10 cellular contexts compared by ENCODE assay signal in genomic region chr21:37458669-37459276, GRCh38.
DNase-seq lines count a peak whose midpoint lies in the region; ATAC-seq and TF ChIP-seq lines count a peak whose summit lies in the region.
"Had no signal": no experiment of that assay in that cellular context is flagged by ENCODE, and none has a peak within 500 bp of the region (broad histone marks: within the 10 kb centered on the region; RNA-seq: fewer than 3 reads in every experiment).

No MANE protein-coding gene starts in this region.

- H3K27ac ChIP-seq in CD4-positive, alpha-beta memory T cell (ENCODE audit: low read depth, low read length): peak overlapping the region; percentile 12
- H3K27ac ChIP-seq in Karpas-422 (ENCODE audit: low read length) (0 out of 2 replicates have a peak overlapping the region, but pooled peaks have one; percentile 5), tibial artery (peak overlapping the region in 1 of 2 donors; percentile 12)
- H3K27ac ChIP-seq in naive thymus-derived CD4-positive, alpha-beta T cell (ENCODE audit: low read depth, low read length): peak overlapping the region; percentile 56

- no peaks in the 10 kb centered on the region for H3K9me2 ChIP-seq in Karpas-422 (replicated peaks; ENCODE audit: insufficient read depth, low read length)

- peak overlapping the region in 5 of 8 donors; percentile 6 to 76 (median 68) for H3K4me3 Mint-ChIP-seq in CD4-positive, alpha-beta memory T cell
- H3K4me3 Mint-ChIP-seq in central memory CD8-positive, alpha-beta T cell: no peak overlapping the region
- peak overlapping the region; percentile 3 to 73 (median 55) for H3K4me3 Mint-ChIP-seq in naive thymus-derived CD4-positive, alpha-beta T cell

- peaks cover 7% of the 10 kb centered on the region for H4K20me1 ChIP-seq in Karpas-422 (ENCODE audit: insufficient read depth, low read depth, low read length)

- no peak overlapping the region for H3K4me3 ChIP-seq in CD4-positive, alpha-beta memory T cell (ENCODE audit: low read length in 2 of 2)
- H3K4me3 ChIP-seq in Karpas-422 (ENCODE audit: low read length) (no peak overlapping the region), tibial artery (no peak overlapping the region)
- no peak overlapping the region for H3K4me3 ChIP-seq in naive thymus-derived CD4-positive, alpha-beta T cell (ENCODE audit: low read length)

- POLR2A ChIA-PET in CD4-positive, alpha-beta memory T cell (lab: Charles Lee; ENCODE audit: partially characterized antibody): interaction anchor here (0.9 to 1.3 kb wide), 3 partner anchors 9 to 192 kb away, joined by 3 to 4 read pairs (median 4); partner anchors contain the start of gene VPS26C
- POLR2A ChIA-PET in naive thymus-derived CD4-positive, alpha-beta T cell (lab: Charles Lee): interaction anchor here (1.1 to 1.4 kb wide), 2 partner anchors 11 to 192 kb away, joined by 3 read pairs; no protein-coding TSS in a partner anchor

- peaks cover 0 to 2% (median 0%) of the 10 kb centered on the region in 8 donors for H3K9me3 Mint-ChIP-seq in CD4-positive, alpha-beta memory T cell
- no peaks in the 10 kb centered on the region for H3K9me3 Mint-ChIP-seq in central memory CD8-positive, alpha-beta T cell
- H3K9me3 Mint-ChIP-seq in naive thymus-derived CD4-positive, alpha-beta T cell: peaks cover 0 to 2% (median 0%) of the 10 kb centered on the region in 11 donors

- no peaks in the 10 kb centered on the region for H3K27me3 Mint-ChIP-seq in CD4-positive, alpha-beta memory T cell
- no peaks in the 10 kb centered on the region for H3K27me3 Mint-ChIP-seq in central memory CD8-positive, alpha-beta T cell
- H3K27me3 Mint-ChIP-seq in naive thymus-derived CD4-positive, alpha-beta T cell: no peaks in the 10 kb centered on the region

- CTCF ChIA-PET in CD4-positive, alpha-beta memory T cell (lab: Charles Lee; ENCODE audit: partially characterized antibody): interaction anchor here (1.3 to 1.5 kb wide), 2 partner anchors 11 to 105 kb away, joined by 3 to 4 read pairs; no protein-coding TSS in a partner anchor
- CTCF ChIA-PET in naive thymus-derived CD4-positive, alpha-beta T cell (lab: Charles Lee): no interaction called here

- no peak overlapping the region for H3K4me2 ChIP-seq in Karpas-422 (ENCODE audit: low read depth, low read length, poor library complexity, severe bottlenecking)

- no peaks in the 10 kb centered on the region for H3K9me3 ChIP-seq in CD4-positive, alpha-beta memory T cell (ENCODE audit: control insufficient read depth in 1 of 2, low read length in 2 of 2)
- H3K9me3 ChIP-seq in Karpas-422 (ENCODE audit: low read length) (no peaks in the 10 kb centered on the region), tibial artery (no peaks in the 10 kb centered on the region)
- no peaks in the 10 kb centered on the region for H3K9me3 ChIP-seq in naive thymus-derived CD4-positive, alpha-beta T cell (ENCODE audit: control insufficient read depth in 2 of 3, low read length in 3 of 3)

- no peak for ATAC-seq in central memory CD8-positive, alpha-beta T cell (replicated peaks; ENCODE audit: extremely low read depth, poor library complexity, severe bottlenecking)
- no peak for ATAC-seq in naive thymus-derived CD4-positive, alpha-beta T cell
- ATAC-seq in HG03196 (IDR thresholded peaks at IDR 0.05; ENCODE audit: unreplicated experiment) (no peak), HG03571 (IDR thresholded peaks at IDR 0.05; ENCODE audit: unreplicated experiment) (no peak)

- peaks cover 97% of the 10 kb centered on the region for H3K79me2 ChIP-seq in Karpas-422 (ENCODE audit: low read length)

- in situ Hi-C loops in GM13976 (cut with MboI; ENCODE audit: low sequenced_read_pairs, unreplicated experiment): no loop called here

- H3K36me3 Mint-ChIP-seq in CD4-positive, alpha-beta memory T cell: peaks cover 4 to 18% of the 10 kb centered on the region in 2 donors
- H3K36me3 Mint-ChIP-seq in central memory CD8-positive, alpha-beta T cell (ENCODE audit: insufficient read depth): peaks cover 6% of the 10 kb centered on the region
- H3K36me3 Mint-ChIP-seq in naive thymus-derived CD4-positive, alpha-beta T cell: peaks cover 0 to 21% (median 5%) of the 10 kb centered on the region in 5 donors

- H3K27ac Mint-ChIP-seq in CD4-positive, alpha-beta memory T cell: peak overlapping the region; percentile 9 to 92 (median 58)
- H3K27ac Mint-ChIP-seq in central memory CD8-positive, alpha-beta T cell (ENCODE audit: low read depth): peak overlapping the region; percentile 50
- H3K27ac Mint-ChIP-seq in naive thymus-derived CD4-positive, alpha-beta T cell: peak overlapping the region; percentile 64 to 96 (median 74)

- peaks cover 72 to 93% (median 83%) of the 10 kb centered on the region in 4 donors for H3K4me1 Mint-ChIP-seq in CD4-positive, alpha-beta memory T cell
- peaks cover 85% of the 10 kb centered on the region for H3K4me1 Mint-ChIP-seq in central memory CD8-positive, alpha-beta T cell
- H3K4me1 Mint-ChIP-seq in naive thymus-derived CD4-positive, alpha-beta T cell: peaks cover 69 to 99% (median 95%) of the 10 kb centered on the region in 7 donors

- H3K4me1 ChIP-seq in CD4-positive, alpha-beta memory T cell (ENCODE audit: insufficient read depth, low read length): peaks cover 89% of the 10 kb centered on the region
- peaks cover 80% of the 10 kb centered on the region for H3K4me1 ChIP-seq in Karpas-422 (ENCODE audit: low read length)
- H3K4me1 ChIP-seq in naive thymus-derived CD4-positive, alpha-beta T cell (ENCODE audit: control insufficient read depth in 2 of 2, insufficient read depth in 2 of 2, low read length in 2 of 2): peaks cover 45 to 56% of the 10 kb centered on the region in 2 donors
- H3K4me1 ChIP-seq in tibial artery: peaks cover 0 to 95% (median 57%) of the 10 kb centered on the region in 4 donors

- DNase-seq in CD4-positive, alpha-beta memory T cell: no peak
- DNase-seq in Karpas-422: no peak
- DNase-seq in central memory CD8-positive, alpha-beta T cell (ENCODE audit: low spot score in 2 of 2): no peak
- no peak for DNase-seq in naive thymus-derived CD4-positive, alpha-beta T cell
- no peak for DNase-seq in GM13976 (ENCODE audit: low spot score)
- no peak for DNase-seq in tibial artery
- DNase-seq: mammary epithelial cell, NCI-H446 treated with DMSO at 0.1 percent for 48 hours had no signal

- no peak overlapping the region for H3K9ac ChIP-seq in Karpas-422 (ENCODE audit: low read length)

- H3K27me3 ChIP-seq in CD4-positive, alpha-beta memory T cell (ENCODE audit: insufficient read depth, low read length): no peaks in the 10 kb centered on the region
- H3K27me3 ChIP-seq in Karpas-422 (ENCODE audit: low read length) (no peaks in the 10 kb centered on the region), tibial artery (no peaks in the 10 kb centered on the region)
- H3K27me3 ChIP-seq in naive thymus-derived CD4-positive, alpha-beta T cell (ENCODE audit: control insufficient read depth in 2 of 2, insufficient read depth in 2 of 2, low read length in 2 of 2): no peaks in the 10 kb centered on the region

- intact Hi-C loops in CD4-positive, alpha-beta memory T cell (cut with micrococcal nuclease): no loop called here
- intact Hi-C loops in naive thymus-derived CD4-positive, alpha-beta T cell (cut with micrococcal nuclease): loop anchor here in 1 of 2 donors (2.0 kb wide), 2 partner anchors 14 to 192 kb away; partner anchors contain the start of gene VPS26C
- intact Hi-C loops in tibial artery (cut with DNase I; ENCODE audit: low total_unique reads): loop anchor here (10.0 kb wide), 1 partner anchor 94 kb away; the partner anchor contains the start of gene DYRK1A

- no peak overlapping the region for H2AFZ ChIP-seq in Karpas-422 (ENCODE audit: low read length)

- no peak for TF ChIP-seq CTCF in GM13976 (IDR thresholded peaks at IDR 0.05; ENCODE audit: borderline replicate concordance, control extremely low read depth, extremely low read depth, insufficient read depth, missing control alignments)
- TF ChIP-seq CTCF in tibial artery (IDR thresholded peaks at IDR 0.05): no peak

- H3K36me3 ChIP-seq in CD4-positive, alpha-beta memory T cell (ENCODE audit: insufficient read depth, low read length): no peaks in the 10 kb centered on the region
- no peaks in the 10 kb centered on the region for H3K36me3 ChIP-seq in Karpas-422 (ENCODE audit: insufficient read depth, low read length)
- peaks cover 0 to 7% (median 0%) of the 10 kb centered on the region in 3 experiments for H3K36me3 ChIP-seq in naive thymus-derived CD4-positive, alpha-beta T cell (ENCODE audit: control insufficient read depth in 2 of 3, insufficient read depth in 3 of 3, low read length in 3 of 3)
- H3K36me3 ChIP-seq in tibial artery: no peaks in the 10 kb centered on the region
